Comparison of ENCODE assay signal across 1 cellular context in the genomic region with DNA sequence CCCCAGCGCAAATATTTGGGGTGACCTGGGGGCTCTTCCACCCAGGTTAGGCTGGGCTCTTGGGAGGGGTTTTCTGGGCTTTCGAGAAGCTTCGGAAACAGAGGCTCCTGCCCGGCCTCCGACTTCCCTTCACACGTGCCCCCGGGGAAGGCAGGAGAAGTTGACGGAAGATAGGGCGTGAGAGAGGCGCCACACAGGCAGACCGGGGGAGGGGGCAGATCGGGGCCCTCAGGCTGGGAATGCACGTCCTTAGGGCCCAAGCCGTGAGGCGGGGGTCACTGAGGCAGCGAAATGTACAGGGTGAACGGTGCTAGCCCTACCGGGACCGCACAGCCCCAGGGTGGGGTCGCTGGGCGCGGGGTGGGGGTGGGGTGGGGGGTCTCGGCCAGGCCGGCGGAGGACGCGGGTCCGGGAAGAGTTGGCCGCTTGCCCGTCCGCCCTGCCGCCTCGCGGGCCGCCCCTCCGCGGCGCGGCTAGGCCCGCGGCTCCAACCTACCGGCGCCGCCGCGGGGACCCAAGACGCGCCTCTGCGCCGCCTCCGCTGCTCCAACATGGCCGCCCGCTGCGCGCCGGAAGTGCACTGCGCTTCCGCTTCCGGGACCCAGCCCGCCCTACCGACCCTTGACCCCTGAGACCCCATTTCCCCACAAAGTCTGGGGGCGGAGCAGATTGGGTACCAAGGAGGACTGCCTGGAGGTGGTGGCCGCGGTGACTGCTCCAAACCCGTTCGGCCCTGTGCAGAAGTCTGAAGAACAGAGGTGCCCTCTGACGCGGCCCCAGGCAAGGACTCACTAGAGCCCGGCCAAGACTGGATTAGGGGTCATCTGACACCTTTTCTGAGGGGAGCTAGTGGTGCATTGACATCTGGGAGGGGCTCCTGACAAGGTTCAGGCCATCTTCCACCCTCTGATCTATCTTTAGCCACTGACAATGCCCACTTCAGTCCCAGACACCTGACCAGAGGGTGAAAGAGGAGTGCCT.
TF ChIP-seq lines count a peak whose summit lies in the region.

Gene CCDC71 (minus strand): TSS at position 561 of the 981 bp plus-strand sequence. CDS start 2,123 bp downstream, outside the sequence.

TF ChIP-seq in A549, 52 proteins besides CTCF, POLR2A, EP300 and RAD21 (continued from another document):
- TF ChIP-seq, protein P1, sequence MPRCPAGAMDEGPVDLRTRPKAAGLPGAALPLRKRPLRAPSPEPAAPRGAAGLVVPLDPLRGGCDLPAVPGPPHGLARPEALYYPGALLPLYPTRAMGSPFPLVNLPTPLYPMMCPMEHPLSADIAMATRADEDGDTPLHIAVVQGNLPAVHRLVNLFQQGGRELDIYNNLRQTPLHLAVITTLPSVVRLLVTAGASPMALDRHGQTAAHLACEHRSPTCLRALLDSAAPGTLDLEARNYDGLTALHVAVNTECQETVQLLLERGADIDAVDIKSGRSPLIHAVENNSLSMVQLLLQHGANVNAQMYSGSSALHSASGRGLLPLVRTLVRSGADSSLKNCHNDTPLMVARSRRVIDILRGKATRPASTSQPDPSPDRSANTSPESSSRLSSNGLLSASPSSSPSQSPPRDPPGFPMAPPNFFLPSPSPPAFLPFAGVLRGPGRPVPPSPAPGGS (IDR thresholded peaks at IDR 0.05): 0 out of 3 replicates have a peak, but pooled peaks have one; percentile 45
- no peak for TF ChIP-seq ELK1 (IDR thresholded peaks at IDR 0.05; ENCODE audit: low read depth, low read length)
- TF ChIP-seq POLR2AphosphoS2 (conservative IDR thresholded peaks at IDR 0.05; ENCODE audit: low read length): no peak
- peak; percentile 51; the same call in 1 of the 2 replicates for TF ChIP-seq MAX (IDR thresholded peaks at IDR 0.05)
- TF ChIP-seq FOSL2 (IDR thresholded peaks at IDR 0.05): no peak
- TF ChIP-seq FOSL2 (CRISPR knock-in tag; IDR thresholded peaks at IDR 0.05): no peak
- 0 out of 2 replicates have a peak, but pooled peaks have one; percentile 26 for TF ChIP-seq PHF8 (IDR thresholded peaks at IDR 0.05; ENCODE audit: borderline replicate concordance, low read depth)
- peak in 1 of 2 experiments; percentile 84; a peak in 3 of 5 replicates for TF ChIP-seq JUN (IDR thresholded peaks at IDR 0.05)
